In the genomic region with DNA sequence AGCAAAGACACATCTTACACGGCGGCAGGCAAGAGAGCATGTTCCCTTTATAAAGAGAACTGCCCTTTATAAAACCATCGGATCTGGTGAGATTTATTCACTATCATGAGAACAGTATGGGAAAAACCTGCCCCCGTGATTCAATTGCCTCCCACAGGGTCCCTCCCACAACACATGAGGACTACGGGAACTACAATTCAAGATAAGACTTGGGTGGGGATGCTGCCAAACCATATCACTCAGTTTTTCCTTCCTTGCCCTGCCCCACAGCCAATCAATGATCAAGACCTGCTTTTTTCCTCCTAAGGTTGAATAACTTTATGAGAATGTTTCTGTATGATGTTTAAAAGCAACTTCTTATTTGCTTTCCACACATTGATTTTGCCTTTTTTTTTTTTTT, we compare ENCODE assay signal across 20 cellular contexts. TPM values are rescaled to one million over a fixed set of nuclear protein-coding genes. Genes with fewer than 3 reads are reported as not detected.
"Had no signal": no experiment of that assay in that cellular context is flagged by ENCODE, and none has a peak within 500 bp of the region (broad histone marks: within the 10 kb centered on the region; RNA-seq: fewer than 3 reads in every experiment).

No MANE protein-coding gene starts in this region.

- H3K27ac ChIP-seq: epithelial cell of prostate, esophagus squamous epithelium, foreskin keratinocyte, neutrophil, suprapubic skin, thyroid gland, upper lobe of left lung had no signal

- DNase-seq: effector memory CD4-positive, alpha-beta T cell; esophagus squamous epithelium; foreskin keratinocyte; kidney; left cardiac atrium; mammary epithelial cell; naive thymus-derived CD8-positive, alpha-beta T cell; posterior cingulate gyrus; stimulated activated naive CD4-positive, alpha-beta T cell treated with Interleukin-2 at 50 U/mL for 16 hours; thyroid gland; upper lobe of left lung had no signal

- H3K9me3 ChIP-seq: esophagus squamous epithelium, neutrophil, suprapubic skin, thyroid gland, upper lobe of left lung had no signal

- H3K4me1 ChIP-seq: foreskin keratinocyte had no signal

- H3K27me3 ChIP-seq: hepatocyte, thyroid gland, upper lobe of left lung had no signal

- ATAC-seq: foreskin keratinocyte; left cardiac atrium; naive thymus-derived CD8-positive, alpha-beta T cell; sciatic nerve had no signal

- H3K4me3 ChIP-seq: esophagus squamous epithelium, hepatocyte, suprapubic skin, thyroid gland, upper lobe of left lung had no signal

- H3K36me3 ChIP-seq: esophagus squamous epithelium, neutrophil, suprapubic skin, thyroid gland, upper lobe of left lung had no signal

RNA-seq across cellular contexts. Expression of a gene that starts 11.0 kb away (rescaled TPM):
- total RNA-seq: esophagus squamous epithelium; foreskin keratinocyte; left cardiac atrium; mammary epithelial cell; mononuclear cell; naive thymus-derived CD8-positive, alpha-beta T cell; osteocyte; pulmonary artery endothelial cell; sciatic nerve; suprapubic skin; thyroid gland had no signal
- polyA plus RNA-seq: foreskin keratinocyte; mammary epithelial cell; naive thymus-derived CD8-positive, alpha-beta T cell; neural cell had no signal
